In the genomic region with DNA sequence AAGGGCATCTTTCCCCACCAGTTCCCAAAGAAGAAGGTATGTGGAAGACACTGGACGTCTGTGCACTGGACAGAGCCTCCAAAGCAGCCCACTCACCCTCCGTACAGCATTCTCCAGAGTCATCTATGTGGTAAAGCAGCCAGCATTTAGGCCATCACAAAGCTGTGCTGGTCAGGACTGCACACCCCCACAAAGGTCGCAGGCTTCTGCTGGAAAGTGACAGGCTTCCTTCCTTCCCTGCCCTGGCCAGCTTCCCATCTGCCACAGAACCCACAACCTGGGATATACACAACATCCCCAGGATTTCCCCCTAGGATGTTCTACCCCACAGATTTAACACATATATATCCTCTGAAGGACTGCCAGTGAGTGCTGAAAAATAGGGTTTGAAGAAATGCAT, we compare ENCODE assay signal across 21 cellular contexts.
"Had no signal": no experiment of that assay in that cellular context is flagged by ENCODE, and none has a peak within 500 bp of the region (broad histone marks: within the 10 kb centered on the region; RNA-seq: fewer than 3 reads in every experiment).

No MANE protein-coding gene starts in this region.

- DNase-seq: activated CD4-positive, alpha-beta memory T cell treated with anti-CD3 and anti-CD28 coated beads for 36 hours; activated CD4-positive, alpha-beta T cell treated with anti-CD3 and anti-CD28 coated beads, Interleukin-2, amount 10 ng/mL, durations not matched to agents 24 days and 14 days; activated CD4-positive, CD25-positive, alpha-beta regulatory T cell treated with anti-CD3 and anti-CD28 coated beads, Interleukin-2, amount 50 U/mL, for 72 hours; activated CD8-positive, alpha-beta memory T cell treated with anti-CD3 and anti-CD28 coated beads, Interleukin-2, amount 50 U/mL, for 4 hours; activated gamma-delta T cell; activated naive CD4-positive, alpha-beta T cell treated with anti-CD3 and anti-CD28 coated beads, Interleukin-2, amount 10 ng/mL, durations not matched to agents 7 days and 5 days; activated naive CD8-positive, alpha-beta T cell treated with anti-CD3 and anti-CD28 coated beads, Interleukin-2, amount 10 ng/mL, durations not matched to agents 7 days and 5 days; activated T-cell treated with anti-CD3 and anti-CD28 coated beads, Interleukin-2, amount 50 U/mL, for 1 hour; amniotic stem cell; brain microvascular endothelial cell; cortex of kidney; effector CD4-positive, alpha-beta T cell; glutamatergic neuron; left cardiac atrium; lower lobe of right lung; stimulated activated naive CD4-positive, alpha-beta T cell; SW 1271; T1000; uterus had no signal

- H3K27ac ChIP-seq: brain microvascular endothelial cell, hepatocyte, lower lobe of right lung, tibial nerve, uterus had no signal

- ATAC-seq: left cardiac atrium, lower lobe of right lung had no signal

- H3K27me3 ChIP-seq: brain microvascular endothelial cell, hepatocyte, tibial nerve, uterus had no signal

- H3K4me3 ChIP-seq: hepatocyte, lower lobe of right lung, tibial nerve, uterus had no signal

- H3K4me1 ChIP-seq: lower lobe of right lung, uterus had no signal

- H3K36me3 ChIP-seq: brain microvascular endothelial cell, lower lobe of right lung, tibial nerve, uterus had no signal

- H3K9me3 ChIP-seq: lower lobe of right lung, tibial nerve, uterus had no signal
